In genomic region chr9:7554699-7555098, GRCh38 we compare ENCODE assay signal across 31 cellular contexts.
"Had no signal": no experiment of that assay in that cellular context is flagged by ENCODE, and none has a peak within 500 bp of the region (broad histone marks: within the 10 kb centered on the region; RNA-seq: fewer than 3 reads in every experiment).

No MANE protein-coding gene starts in this region.

- H3K36me3 ChIP-seq: ascending aorta, breast epithelium, cardiac muscle cell had no signal

- H3K4me1 ChIP-seq: ascending aorta, breast epithelium had no signal

- H3K4me3 Mint-ChIP-seq: activated CD4-positive, alpha-beta memory T cell treated with anti-CD3 and anti-CD28 coated beads, Interleukin-2, amount 10 ng/mL, durations not matched to agents 7 days and 5 days; activated CD4-positive, alpha-beta T cell treated with anti-CD3 and anti-CD28 coated beads for 36 hours; activated CD4-positive, alpha-beta T cell treated with anti-CD3 and anti-CD28 coated beads, Interleukin-2, amount 10 ng/mL, durations not matched to agents 24 days and 14 days; activated naive CD4-positive, alpha-beta T cell treated with anti-CD3 and anti-CD28 coated beads, Interleukin-2, amount 10 ng/mL, durations not matched to agents 7 days and 5 days; activated naive CD8-positive, alpha-beta T cell treated with anti-CD3 and anti-CD28 coated beads, Interleukin-2, amount 10 ng/mL, durations not matched to agents 7 days and 5 days; activated T-cell treated with anti-CD3 and anti-CD28 coated beads, Interleukin-2, amount 50 U/mL, for 24 hours; activated T-cell treated with anti-CD3 and anti-CD28 coated beads, Interleukin-2, amount 50 U/mL, for 72 hours; brain; central memory CD8-positive, alpha-beta T cell; dendritic cell treated with granulocyte-macrophage colony-stimulating factor and Interleukin-4, amounts not matched to agents 40 ng/mL and 50 ng/mL, for 4 days; endodermal cell; T-helper 17 cell; T-helper 2 cell treated with Interferon-gamma antibody and Interleukin-4, amounts not matched to agents 5 μg/mL and 100 μg/mL, for 36 hours had no signal

- H3K9me3 Mint-ChIP-seq: activated naive CD4-positive, alpha-beta T cell treated with anti-CD3 and anti-CD28 coated beads, Interleukin-2, amount 10 ng/mL, durations not matched to agents 7 days and 5 days; dendritic cell treated with granulocyte-macrophage colony-stimulating factor and Interleukin-4, amounts not matched to agents 40 ng/mL and 50 ng/mL, for 4 days; endodermal cell; T-helper 2 cell treated with Interferon-gamma antibody and Interleukin-4, amounts not matched to agents 5 μg/mL and 100 μg/mL, for 36 hours had no signal

- H3K9me3 ChIP-seq: ascending aorta, breast epithelium had no signal

- H3K27ac ChIP-seq: ascending aorta, breast epithelium, cardiac muscle cell, coronary artery, dorsolateral prefrontal cortex had no signal

- H3K27ac Mint-ChIP-seq: activated CD4-positive, alpha-beta memory T cell treated with anti-CD3 and anti-CD28 coated beads, Interleukin-2, amount 10 ng/mL, durations not matched to agents 7 days and 5 days; activated CD4-positive, alpha-beta T cell treated with anti-CD3 and anti-CD28 coated beads for 36 hours; activated CD4-positive, alpha-beta T cell treated with anti-CD3 and anti-CD28 coated beads, Interleukin-2, amount 10 ng/mL, durations not matched to agents 24 days and 14 days; activated naive CD4-positive, alpha-beta T cell treated with anti-CD3 and anti-CD28 coated beads, Interleukin-2, amount 10 ng/mL, durations not matched to agents 7 days and 5 days; activated naive CD4-positive, alpha-beta T cell treated with anti-CD3 and anti-CD28 coated beads, Interleukin-2, amount 50 U/mL, for 72 hours; activated naive CD8-positive, alpha-beta T cell treated with anti-CD3 and anti-CD28 coated beads, Interleukin-2, amount 10 ng/mL, durations not matched to agents 7 days and 5 days; activated T-cell treated with anti-CD3 and anti-CD28 coated beads, Interleukin-2, amount 50 U/mL, for 24 hours; activated T-cell treated with anti-CD3 and anti-CD28 coated beads, Interleukin-2, amount 50 U/mL, for 72 hours; brain; dendritic cell treated with granulocyte-macrophage colony-stimulating factor and Interleukin-4, amounts not matched to agents 40 ng/mL and 50 ng/mL, for 4 days; endodermal cell; T-helper 17 cell; T-helper 2 cell treated with Interferon-gamma antibody and Interleukin-4, amounts not matched to agents 5 μg/mL and 100 μg/mL, for 36 hours had no signal

- DNase-seq: activated CD4-positive, alpha-beta memory T cell treated with anti-CD3 and anti-CD28 coated beads, Interleukin-2, amount 10 ng/mL, durations not matched to agents 7 days and 5 days; activated CD4-positive, alpha-beta T cell treated with anti-CD3 and anti-CD28 coated beads for 36 hours; activated CD4-positive, alpha-beta T cell treated with anti-CD3 and anti-CD28 coated beads, Interleukin-2, amount 10 ng/mL, durations not matched to agents 24 days and 14 days; activated CD4-positive, alpha-beta T cell treated with anti-CD3 and anti-CD28 coated beads, Interleukin-2, amount 50 U/mL, for 4 hours; activated CD4-positive, CD25-positive, alpha-beta regulatory T cell; activated CD4-positive, CD25-positive, alpha-beta regulatory T cell treated with anti-CD3 and anti-CD28 coated beads, Interleukin-2, amount 50 U/mL, for 72 hours; activated CD8-positive, alpha-beta memory T cell treated with anti-CD3 and anti-CD28 coated beads, Interleukin-2, amount 50 U/mL, for 48 hours; activated gamma-delta T cell; activated naive CD4-positive, alpha-beta T cell; activated naive CD4-positive, alpha-beta T cell treated with anti-CD3 and anti-CD28 coated beads, Interleukin-2, amount 10 ng/mL, durations not matched to agents 7 days and 5 days; activated naive CD8-positive, alpha-beta T cell treated with anti-CD3 and anti-CD28 coated beads, Interleukin-2, amount 10 ng/mL, durations not matched to agents 7 days and 5 days; activated T-cell treated with anti-CD3 and anti-CD28 coated beads for 4 hours; activated T-cell treated with anti-CD3 and anti-CD28 coated beads, Interleukin-2, amount 50 U/mL, for 24 hours; activated T-cell treated with anti-CD3 and anti-CD28 coated beads, Interleukin-2, amount 50 U/mL, for 72 hours; dorsolateral prefrontal cortex; effector memory CD4-positive, alpha-beta T cell; endodermal cell; foreskin fibroblast; T-helper 1 cell; T-helper 17 cell; T1000 had no signal

- H3K36me3 Mint-ChIP-seq: activated naive CD4-positive, alpha-beta T cell treated with anti-CD3 and anti-CD28 coated beads, Interleukin-2, amount 10 ng/mL, durations not matched to agents 7 days and 5 days; activated naive CD4-positive, alpha-beta T cell treated with anti-CD3 and anti-CD28 coated beads, Interleukin-2, amount 50 U/mL, for 72 hours; activated naive CD8-positive, alpha-beta T cell treated with anti-CD3 and anti-CD28 coated beads, Interleukin-2, amount 10 ng/mL, durations not matched to agents 7 days and 5 days; brain had no signal

- H3K27me3 Mint-ChIP-seq: brain; dendritic cell treated with granulocyte-macrophage colony-stimulating factor and Interleukin-4, amounts not matched to agents 40 ng/mL and 50 ng/mL, for 4 days had no signal

- H3K4me3 ChIP-seq: ascending aorta, breast epithelium, cardiac muscle cell, coronary artery, dorsolateral prefrontal cortex had no signal

- H3K27me3 ChIP-seq: ascending aorta, cardiac muscle cell, dorsolateral prefrontal cortex had no signal

- H3K4me1 Mint-ChIP-seq: activated CD4-positive, alpha-beta memory T cell treated with anti-CD3 and anti-CD28 coated beads, Interleukin-2, amount 10 ng/mL, durations not matched to agents 7 days and 5 days; activated CD4-positive, alpha-beta T cell treated with anti-CD3 and anti-CD28 coated beads for 36 hours; activated CD4-positive, alpha-beta T cell treated with anti-CD3 and anti-CD28 coated beads, Interleukin-2, amount 10 ng/mL, durations not matched to agents 24 days and 14 days; activated naive CD4-positive, alpha-beta T cell treated with anti-CD3 and anti-CD28 coated beads, Interleukin-2, amount 10 ng/mL, durations not matched to agents 7 days and 5 days; activated naive CD8-positive, alpha-beta T cell treated with anti-CD3 and anti-CD28 coated beads, Interleukin-2, amount 10 ng/mL, durations not matched to agents 7 days and 5 days; brain; central memory CD8-positive, alpha-beta T cell; T-helper 17 cell had no signal

- ATAC-seq: activated CD4-positive, alpha-beta T cell treated with anti-CD3 and anti-CD28 coated beads for 36 hours; activated naive CD4-positive, alpha-beta T cell treated with anti-CD3 and anti-CD28 coated beads, Interleukin-2, amount 50 U/mL, for 72 hours; activated T-cell treated with anti-CD3 and anti-CD28 coated beads, Interleukin-2, amount 50 U/mL, for 72 hours; esophagus mucosa; T-helper 17 cell had no signal
